Comparison of ENCODE assay signal across 22 cellular contexts in genomic region chr20:56445540-56445939, GRCh38. TPM values are rescaled to one million over a fixed set of nuclear protein-coding genes. Genes with fewer than 3 reads are reported as not detected.
DNase-seq lines count a peak whose midpoint lies in the region; ATAC-seq and TF ChIP-seq lines count a peak whose summit lies in the region.
"Had no signal": no experiment of that assay in that cellular context is flagged by ENCODE, and none has a peak within 500 bp of the region (broad histone marks: within the 10 kb centered on the region; RNA-seq: fewer than 3 reads in every experiment).

No MANE protein-coding gene starts in this region.

- no peak overlapping the region for H3K4me3 Mint-ChIP-seq in activated CD4-positive, alpha-beta T cell treated with anti-CD3 and anti-CD28 coated beads, Interleukin-2, amount 10 ng/mL, durations not matched to agents 7 days and 5 days
- H3K4me3 Mint-ChIP-seq in natural killer cell: no peak overlapping the region
- no peak overlapping the region for H3K4me3 Mint-ChIP-seq in natural killer cell treated with Interleukin-12 subunit alpha and Interleukin-12 subunit beta and Interleukin-15 and Interleukin-18, amount 100 ng/mL, for 72 hours
- H3K4me3 Mint-ChIP-seq in neural crest cell: no peak overlapping the region
- no peak overlapping the region for H3K4me3 Mint-ChIP-seq in immature natural killer cell

- ATAC-seq in natural killer cell: no peak
- no peak for ATAC-seq in natural killer cell treated with Interleukin-12 subunit alpha and Interleukin-12 subunit beta and Interleukin-15 and Interleukin-18, amount 100 ng/mL, for 72 hours
- ATAC-seq: HCT116 had no signal

- DNase-seq in activated CD4-positive, alpha-beta T cell treated with anti-CD3 and anti-CD28 coated beads, Interleukin-2, amount 10 ng/mL, durations not matched to agents 7 days and 5 days: no peak
- DNase-seq in activated CD4-positive, alpha-beta T cell treated with anti-CD3 and anti-CD28 coated beads, Interleukin-2, amount 50 U/mL, for 48 hours: no peak
- DNase-seq in natural killer cell (no peak), neural crest cell (ENCODE audit: low read depth, low spot score) (no peak), AG20443 (ENCODE audit: low spot score) (no peak), immature natural killer cell (no peak)
- DNase-seq in natural killer cell treated with Interleukin-12 subunit alpha and Interleukin-12 subunit beta and Interleukin-15 and Interleukin-18, amount 100 ng/mL, for 72 hours (ENCODE audit: low spot score): no peak
- DNase-seq in activated naive CD4-positive, alpha-beta T cell treated with anti-CD3 and anti-CD28 coated beads, Interleukin-2, amount 50 U/mL, for 16 hours: no peak
- DNase-seq: BE2C, DMS153, DND-41, NCI-H1092, NCI-H1417 treated with DMSO at 0.1 percent for 48 hours, NCI-H1694 treated with DMSO at 0.1 percent for 48 hours, NCI-H2081, NCI-H226, NCI-H510A, NCI-H69, Peyer's patch, SIG-M5 had no signal

- peaks cover 26% of the 10 kb centered on the region for H3K4me1 Mint-ChIP-seq in activated CD4-positive, alpha-beta T cell treated with anti-CD3 and anti-CD28 coated beads, Interleukin-2, amount 10 ng/mL, durations not matched to agents 7 days and 5 days
- H3K4me1 Mint-ChIP-seq in natural killer cell: peaks cover 16 to 18% of the 10 kb centered on the region in 2 donors
- peaks cover 18 to 22% of the 10 kb centered on the region in 2 donors for H3K4me1 Mint-ChIP-seq in natural killer cell treated with Interleukin-12 subunit alpha and Interleukin-12 subunit beta and Interleukin-15 and Interleukin-18, amount 100 ng/mL, for 72 hours (ENCODE audit: low read depth in 2 of 2)
- no peaks in the 10 kb centered on the region for H3K4me1 Mint-ChIP-seq in neural crest cell
- H3K4me1 Mint-ChIP-seq in immature natural killer cell: peaks cover 21 to 25% of the 10 kb centered on the region in 2 donors

- CTCF ChIA-PET in activated CD4-positive, alpha-beta T cell treated with anti-CD3 and anti-CD28 coated beads, Interleukin-2, amount 10 ng/mL, durations not matched to agents 7 days and 5 days (lab: Charles Lee): interaction anchor here (0.7 kb wide), 2 partner anchors 12 to 24 kb away, joined by 3 to 4 read pairs; no protein-coding TSS in a partner anchor

- no peaks in the 10 kb centered on the region for H3K27me3 Mint-ChIP-seq in activated CD4-positive, alpha-beta T cell treated with anti-CD3 and anti-CD28 coated beads, Interleukin-2, amount 10 ng/mL, durations not matched to agents 7 days and 5 days
- H3K27me3 Mint-ChIP-seq in natural killer cell (ENCODE audit: low read depth in 2 of 2) (no peaks in the 10 kb centered on the region), neural crest cell (ENCODE audit: low read depth) (no peaks in the 10 kb centered on the region), immature natural killer cell (ENCODE audit: low read depth in 3 of 3) (peaks cover 0 to 7% (median 2%) of the 10 kb centered on the region in 3 donors)
- no peaks in the 10 kb centered on the region for H3K27me3 Mint-ChIP-seq in natural killer cell treated with Interleukin-12 subunit alpha and Interleukin-12 subunit beta and Interleukin-15 and Interleukin-18, amount 100 ng/mL, for 72 hours

- intact Hi-C loops in natural killer cell (cut with micrococcal nuclease): no loop called here

- POLR2A ChIA-PET in activated CD4-positive, alpha-beta T cell treated with anti-CD3 and anti-CD28 coated beads, Interleukin-2, amount 10 ng/mL, durations not matched to agents 7 days and 5 days (lab: Charles Lee): no interaction called here

- peak overlapping the region; percentile 52 for H3K27ac Mint-ChIP-seq in activated CD4-positive, alpha-beta T cell treated with anti-CD3 and anti-CD28 coated beads, Interleukin-2, amount 10 ng/mL, durations not matched to agents 7 days and 5 days
- peak overlapping the region; percentile 11 to 61 for H3K27ac Mint-ChIP-seq in natural killer cell
- peak overlapping the region in 1 of 2 donors; percentile 90 for H3K27ac Mint-ChIP-seq in natural killer cell treated with Interleukin-12 subunit alpha and Interleukin-12 subunit beta and Interleukin-15 and Interleukin-18, amount 100 ng/mL, for 72 hours
- peak overlapping the region; percentile 9 for H3K27ac Mint-ChIP-seq in neural crest cell (ENCODE audit: unreplicated experiment)
- peak overlapping the region in 1 of 6 donors; percentile 40 for H3K27ac Mint-ChIP-seq in immature natural killer cell

- no peaks in the 10 kb centered on the region for H3K9me3 Mint-ChIP-seq in activated CD4-positive, alpha-beta T cell treated with anti-CD3 and anti-CD28 coated beads, Interleukin-2, amount 10 ng/mL, durations not matched to agents 7 days and 5 days
- H3K9me3 Mint-ChIP-seq in natural killer cell (no peaks in the 10 kb centered on the region), neural crest cell (no peaks in the 10 kb centered on the region), immature natural killer cell (no peaks in the 10 kb centered on the region)
- no peaks in the 10 kb centered on the region for H3K9me3 Mint-ChIP-seq in natural killer cell treated with Interleukin-12 subunit alpha and Interleukin-12 subunit beta and Interleukin-15 and Interleukin-18, amount 100 ng/mL, for 72 hours
- H3K9me3 Mint-ChIP-seq: CD14-positive monocyte had no signal

- H3K36me3 Mint-ChIP-seq in activated CD4-positive, alpha-beta T cell treated with anti-CD3 and anti-CD28 coated beads, Interleukin-2, amount 10 ng/mL, durations not matched to agents 7 days and 5 days (ENCODE audit: low read depth): peaks cover 17% of the 10 kb centered on the region
- H3K36me3 Mint-ChIP-seq in natural killer cell (no peaks in the 10 kb centered on the region), neural crest cell (ENCODE audit: low read depth) (no peaks in the 10 kb centered on the region), immature natural killer cell (peaks cover 5 to 23% (median 15%) of the 10 kb centered on the region in 3 donors)
- H3K36me3 Mint-ChIP-seq in natural killer cell treated with Interleukin-12 subunit alpha and Interleukin-12 subunit beta and Interleukin-15 and Interleukin-18, amount 100 ng/mL, for 72 hours: no peaks in the 10 kb centered on the region

- TF ChIP-seq CTCF in natural killer cell (IDR thresholded peaks at IDR 0.05) (no peak), neural crest cell (conservative IDR thresholded peaks at IDR 0.05) (no peak)

RNA-seq across cellular contexts. Expression of gene RTF2, which starts 22.9 kb away (rescaled TPM):
- total RNA-seq in activated CD4-positive, alpha-beta T cell treated with anti-CD3 and anti-CD28 coated beads, Interleukin-2, amount 10 ng/mL, durations not matched to agents 7 days and 5 days: 100 to 1,000 TPM; 106 to 107 TPM
- 10 to 100 TPM; 81.5 to 89.1 (median 83.4) TPM for total RNA-seq in natural killer cell
- 10 to 100 TPM; 78.5 to 92.2 TPM for total RNA-seq in natural killer cell treated with Interleukin-12 subunit alpha and Interleukin-12 subunit beta and Interleukin-15 and Interleukin-18, amount 100 ng/mL, for 72 hours
- 70.7 and 75.3 TPM in 2 replicates for total RNA-seq in neural crest cell
- 100 to 1,000 TPM; 155 to 163 (median 161) TPM for polyA plus RNA-seq in immature natural killer cell

RNA-seq across cellular contexts. Expression of gene CASS4, which starts 33.5 kb away (rescaled TPM):
- total RNA-seq in activated CD4-positive, alpha-beta T cell treated with anti-CD3 and anti-CD28 coated beads, Interleukin-2, amount 10 ng/mL, durations not matched to agents 7 days and 5 days: 1 to 10 TPM; 8.6 to 9.0 TPM
- total RNA-seq in natural killer cell (10 to 100 TPM in 2 of 3 donors, 1 to 10 TPM in 1; 9.3 to 13.8 (median 13.4) TPM), neural crest cell (0.14 and 0.16 TPM in 2 replicates)
- total RNA-seq in natural killer cell treated with Interleukin-12 subunit alpha and Interleukin-12 subunit beta and Interleukin-15 and Interleukin-18, amount 100 ng/mL, for 72 hours: 1 to 10 TPM; 1.3 to 4.1 TPM
- 1 to 10 TPM; 3.2 to 5.5 (median 3.5) TPM for polyA plus RNA-seq in immature natural killer cell

RNA-seq across cellular contexts. Expression of gene CSTF1, which starts 53.1 kb away (rescaled TPM):
- total RNA-seq in activated CD4-positive, alpha-beta T cell treated with anti-CD3 and anti-CD28 coated beads, Interleukin-2, amount 10 ng/mL, durations not matched to agents 7 days and 5 days: 10 to 100 TPM; 61.8 to 62.4 TPM
- 10 to 100 TPM; 15.8 to 24.3 (median 18.5) TPM for total RNA-seq in natural killer cell
- 10 to 100 TPM; 39.6 to 40.1 TPM for total RNA-seq in natural killer cell treated with Interleukin-12 subunit alpha and Interleukin-12 subunit beta and Interleukin-15 and Interleukin-18, amount 100 ng/mL, for 72 hours
- total RNA-seq in neural crest cell: 51.9 and 52.7 TPM in 2 replicates
- polyA plus RNA-seq in immature natural killer cell: 10 to 100 TPM; 21.2 to 42.2 (median 30.6) TPM

RNA-seq across cellular contexts. Expression of gene AURKA, which starts 53.5 kb away (rescaled TPM):
- total RNA-seq in activated CD4-positive, alpha-beta T cell treated with anti-CD3 and anti-CD28 coated beads, Interleukin-2, amount 10 ng/mL, durations not matched to agents 7 days and 5 days: 10 to 100 TPM; 73.6 to 83.0 TPM
- total RNA-seq in natural killer cell (1 to 10 TPM; 1.5 to 2.9 (median 2.0) TPM), neural crest cell (60.3 and 65.2 TPM in 2 replicates)
- 10 to 100 TPM; 45.1 to 80.8 TPM for total RNA-seq in natural killer cell treated with Interleukin-12 subunit alpha and Interleukin-12 subunit beta and Interleukin-15 and Interleukin-18, amount 100 ng/mL, for 72 hours
- polyA plus RNA-seq in immature natural killer cell: 1 to 10 TPM; 1.1 to 2.2 (median 1.8) TPM
